22 cellular contexts compared by ENCODE assay signal in the genomic region with DNA sequence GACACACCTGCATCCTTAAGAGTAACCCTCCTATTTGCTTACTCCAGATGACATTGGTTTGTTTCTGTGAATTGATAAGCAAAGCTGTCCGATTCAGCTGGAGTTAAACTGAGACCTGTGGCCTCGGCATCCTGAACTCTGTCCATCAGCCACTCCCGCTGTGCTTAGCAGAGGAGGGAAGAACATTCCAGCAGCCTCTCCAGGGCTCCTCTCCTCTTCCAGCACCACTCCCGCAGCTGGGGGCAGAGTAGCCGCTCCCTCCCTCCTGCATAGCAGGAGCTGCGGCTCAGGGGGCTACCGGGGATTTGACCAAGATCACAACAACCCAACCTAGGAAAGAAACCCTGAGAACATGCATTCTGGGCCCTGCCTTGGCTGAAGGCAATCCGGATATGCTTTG. TPM values are rescaled to one million over a fixed set of nuclear protein-coding genes. Genes with fewer than 3 reads are reported as not detected.
"Had no signal": no experiment of that assay in that cellular context is flagged by ENCODE, and none has a peak within 500 bp of the region (broad histone marks: within the 10 kb centered on the region; RNA-seq: fewer than 3 reads in every experiment).

No MANE protein-coding gene starts in this region.

- H3K27ac Mint-ChIP-seq: activated CD4-positive, alpha-beta T cell treated with anti-CD3 and anti-CD28 coated beads, Interleukin-2, amount 10 ng/mL, durations not matched to agents 24 days and 14 days; activated CD8-positive, alpha-beta T cell treated with anti-CD3 and anti-CD28 coated beads, Interleukin-2, amount 10 ng/mL, durations not matched to agents 7 days and 5 days; activated naive CD4-positive, alpha-beta T cell treated with anti-CD3 and anti-CD28 coated beads for 36 hours; activated T-cell treated with anti-CD3 and anti-CD28 coated beads, Interleukin-2, amount 50 U/mL, for 24 hours; activated T-helper 2 cell treated with anti-CD3 and anti-CD28 coated beads, Interferon-gamma antibody, Interleukin-2, Interleukin-4, amounts not matched to agents 10 μg/mL and 5 μg/mL and 100 μg/mL, durations not matched to agents 14 hours and 24 hours and 36 hours; stimulated activated naive B cell treated with anti-CD40 and anti-IgM and Interleukin-4, amounts not matched to agents 10 μg/mL and 1 μg/mL and 100 μg/mL, for 72 hours had no signal

- H3K79me2 ChIP-seq: parathyroid adenoma had no signal

- H3K27me3 Mint-ChIP-seq: activated CD4-positive, alpha-beta T cell treated with anti-CD3 and anti-CD28 coated beads, Interleukin-2, amount 10 ng/mL, durations not matched to agents 24 days and 14 days had no signal

- DNase-seq: activated CD4-positive, alpha-beta T cell treated with anti-CD3 and anti-CD28 coated beads, Interleukin-2, amount 10 ng/mL, durations not matched to agents 24 days and 14 days; activated CD4-positive, CD25-positive, alpha-beta regulatory T cell; activated CD8-positive, alpha-beta T cell treated with anti-CD3 and anti-CD28 coated beads, Interleukin-2, amount 10 ng/mL, durations not matched to agents 7 days and 5 days; activated naive CD4-positive, alpha-beta T cell treated with anti-CD3 and anti-CD28 coated beads for 36 hours; activated T-cell treated with anti-CD3 and anti-CD28 coated beads, Interleukin-2, amount 50 U/mL, for 24 hours; body of pancreas; foreskin fibroblast; glutamatergic neuron; hippocampal formation; mesenchymal stem cell; naive thymus-derived CD4-positive, alpha-beta T cell; sigmoid colon; spleen; stimulated activated CD4-positive, alpha-beta T cell treated with anti-CD3 and anti-CD28 coated beads, Interleukin-4, amount 100 ng/mL, for 4 hours; stimulated activated naive B cell treated with anti-CD40 and anti-IgM and Interleukin-4, amounts not matched to agents 10 μg/mL and 1 μg/mL and 100 μg/mL, for 72 hours; tibial artery had no signal

- H3K4me1 ChIP-seq: body of pancreas, parathyroid adenoma, sigmoid colon, spleen, tibial artery had no signal

- H3K4me3 ChIP-seq: body of pancreas, sigmoid colon, spleen, tibial artery had no signal

- H3K9me3 ChIP-seq: body of pancreas, neutrophil, sigmoid colon, spleen, tibial artery had no signal

- ATAC-seq: activated CD8-positive, alpha-beta T cell treated with anti-CD3 and anti-CD28 coated beads, Interleukin-2, amount 10 ng/mL, durations not matched to agents 7 days and 5 days; body of pancreas; naive thymus-derived CD4-positive, alpha-beta T cell; stimulated activated naive B cell treated with anti-CD40 and anti-IgM and Interleukin-4, amounts not matched to agents 10 μg/mL and 1 μg/mL and 100 μg/mL, for 72 hours had no signal

- H3K4me3 Mint-ChIP-seq: activated CD4-positive, alpha-beta T cell treated with anti-CD3 and anti-CD28 coated beads, Interleukin-2, amount 10 ng/mL, durations not matched to agents 24 days and 14 days; activated CD8-positive, alpha-beta T cell treated with anti-CD3 and anti-CD28 coated beads, Interleukin-2, amount 10 ng/mL, durations not matched to agents 7 days and 5 days; activated naive CD4-positive, alpha-beta T cell treated with anti-CD3 and anti-CD28 coated beads for 36 hours; activated T-cell treated with anti-CD3 and anti-CD28 coated beads, Interleukin-2, amount 50 U/mL, for 24 hours; naive thymus-derived CD4-positive, alpha-beta T cell; stimulated activated naive B cell treated with anti-CD40 and anti-IgM and Interleukin-4, amounts not matched to agents 10 μg/mL and 1 μg/mL and 100 μg/mL, for 72 hours had no signal

- H3K4me1 Mint-ChIP-seq: activated CD4-positive, alpha-beta T cell treated with anti-CD3 and anti-CD28 coated beads, Interleukin-2, amount 10 ng/mL, durations not matched to agents 24 days and 14 days; stimulated activated naive B cell treated with anti-CD40 and anti-IgM and Interleukin-4, amounts not matched to agents 10 μg/mL and 1 μg/mL and 100 μg/mL, for 72 hours had no signal

- H3K36me3 ChIP-seq: neutrophil, sigmoid colon, spleen, tibial artery had no signal

- H3K9me3 Mint-ChIP-seq: activated CD4-positive, alpha-beta T cell treated with anti-CD3 and anti-CD28 coated beads, Interleukin-2, amount 10 ng/mL, durations not matched to agents 24 days and 14 days; activated naive CD4-positive, alpha-beta T cell treated with anti-CD3 and anti-CD28 coated beads for 36 hours; activated T-cell treated with anti-CD3 and anti-CD28 coated beads, Interleukin-2, amount 50 U/mL, for 24 hours; activated T-helper 2 cell treated with anti-CD3 and anti-CD28 coated beads, Interferon-gamma antibody, Interleukin-2, Interleukin-4, amounts not matched to agents 10 μg/mL and 5 μg/mL and 100 μg/mL, durations not matched to agents 14 hours and 24 hours and 36 hours; stimulated activated naive B cell treated with anti-CD40 and anti-IgM and Interleukin-4, amounts not matched to agents 10 μg/mL and 1 μg/mL and 100 μg/mL, for 72 hours had no signal

- H2AFZ ChIP-seq: parathyroid adenoma had no signal

- H3K27ac ChIP-seq: body of pancreas, epithelial cell of prostate, neutrophil, parathyroid adenoma, sigmoid colon, spleen, tibial artery had no signal

- H3K36me3 Mint-ChIP-seq: stimulated activated naive B cell treated with anti-CD40 and anti-IgM and Interleukin-4, amounts not matched to agents 10 μg/mL and 1 μg/mL and 100 μg/mL, for 72 hours had no signal

- H3K9ac ChIP-seq: parathyroid adenoma had no signal

RNA-seq across cellular contexts. Expression of gene LRRC38, which starts 8.8 kb away (rescaled TPM):
- total RNA-seq: activated CD4-positive, alpha-beta T cell treated with anti-CD3 and anti-CD28 coated beads, Interleukin-2, amount 10 ng/mL, durations not matched to agents 24 days and 14 days; activated CD8-positive, alpha-beta T cell treated with anti-CD3 and anti-CD28 coated beads, Interleukin-2, amount 10 ng/mL, durations not matched to agents 7 days and 5 days; activated naive CD4-positive, alpha-beta T cell treated with anti-CD3 and anti-CD28 coated beads for 36 hours; activated T-helper 2 cell treated with anti-CD3 and anti-CD28 coated beads, Interferon-gamma antibody, Interleukin-2, Interleukin-4, amounts not matched to agents 10 μg/mL and 5 μg/mL and 100 μg/mL, durations not matched to agents 14 hours and 24 hours and 36 hours; body of pancreas; liver; mucosa of gallbladder; naive thymus-derived CD4-positive, alpha-beta T cell; sigmoid colon had no signal
- polyA plus RNA-seq: liver; naive thymus-derived CD4-positive, alpha-beta T cell; sigmoid colon had no signal
